ENCODE assay signal across 9 cellular contexts in genomic region chr5:142548739-142549275, GRCh38.
DNase-seq lines count a peak whose midpoint lies in the region; ATAC-seq and TF ChIP-seq lines count a peak whose summit lies in the region.
"Had no signal": no experiment of that assay in that cellular context is flagged by ENCODE, and none has a peak within 500 bp of the region (broad histone marks: within the 10 kb centered on the region; RNA-seq: fewer than 3 reads in every experiment).

No MANE protein-coding gene starts in this region.

- H2BK12ac ChIP-seq in H9 (ENCODE audit: insufficient read length, low read depth, low read length) = no peak overlapping the region

- no peaks in the 10 kb centered on the region for H3K9me3 ChIP-seq in H9 (ENCODE audit: control insufficient read depth, low read depth, low read length)

- H2BK120ac ChIP-seq in H9 (ENCODE audit: low read depth, low read length, poor library complexity, severe bottlenecking) = no peak overlapping the region

- no peak overlapping the region for H4K5ac ChIP-seq in H9 (ENCODE audit: insufficient read length, low read depth, low read length)

- no peak overlapping the region for H3K14ac ChIP-seq in H9 (ENCODE audit: insufficient read depth, low read length)

- H2BK20ac ChIP-seq in H9 (ENCODE audit: low read depth, low read length, poor library complexity, severe bottlenecking) = peak overlapping the region; percentile 27

- no peak overlapping the region for H3K9ac ChIP-seq in H9 (ENCODE audit: extremely low read depth, insufficient read length, low read length)

- no peak for ATAC-seq in HG03108 (IDR thresholded peaks at IDR 0.05; ENCODE audit: unreplicated experiment)

- no peak overlapping the region for H4K91ac ChIP-seq in H9 (ENCODE audit: insufficient read length, low read depth, low read length)

- TF ChIP-seq CTCF in H9 (conservative IDR thresholded peaks at IDR 0.05) (peak; percentile 98), type B pancreatic cell (conservative IDR thresholded peaks at IDR 0.05) (peak; percentile 96)

- no peaks in the 10 kb centered on the region for H3K27me3 ChIP-seq in H9 (ENCODE audit: insufficient read depth, low read length)

- no peak overlapping the region for H3K23ac ChIP-seq in H9 (ENCODE audit: insufficient read length, low read depth, low read length)

- H3K56ac ChIP-seq in H9 (ENCODE audit: insufficient read length, low read depth, low read length) = no peak overlapping the region

- no peaks in the 10 kb centered on the region for H3K36me3 Mint-ChIP-seq in H9 (ENCODE audit: insufficient read depth in 1 of 3, low read depth in 3 of 3)
- no peaks in the 10 kb centered on the region for H3K36me3 Mint-ChIP-seq in activated CD4-positive, alpha-beta T cell treated with anti-CD3 and anti-CD28 coated beads, Interleukin-2, amount 10 ng/mL, durations not matched to agents 24 days and 14 days (ENCODE audit: low read depth)
- no peaks in the 10 kb centered on the region for H3K36me3 Mint-ChIP-seq in type B pancreatic cell
- H3K36me3 Mint-ChIP-seq: T-cell had no signal

- H3K79me2 ChIP-seq in H9 (ENCODE audit: insufficient read depth, low read length) = no peaks in the 10 kb centered on the region

- H3K9me3 Mint-ChIP-seq in H9 = no peaks in the 10 kb centered on the region; a peak in 1 of 5 replicates
- H3K9me3 Mint-ChIP-seq in activated CD4-positive, alpha-beta T cell treated with anti-CD3 and anti-CD28 coated beads, Interleukin-2, amount 10 ng/mL, durations not matched to agents 24 days and 14 days = no peaks in the 10 kb centered on the region
- no peaks in the 10 kb centered on the region for H3K9me3 Mint-ChIP-seq in type B pancreatic cell
- H3K9me3 Mint-ChIP-seq: T-cell had no signal

- peaks cover 6% of the 10 kb centered on the region; the same call in 1 of the 2 replicates for H3K4me1 ChIP-seq in H9 (ENCODE audit: insufficient read depth, low read length)

- H4K20me1 ChIP-seq in H9 (ENCODE audit: control insufficient read depth, insufficient read depth, insufficient read length) = no peaks in the 10 kb centered on the region

- H3K27ac ChIP-seq in H9 (ENCODE audit: insufficient read length, low read depth, low read length) = no peak overlapping the region
- H3K27ac ChIP-seq in epithelial cell of prostate = no peak overlapping the region

- H3K4me3 Mint-ChIP-seq in H9 = no peak overlapping the region
- H3K4me3 Mint-ChIP-seq in activated CD4-positive, alpha-beta T cell treated with anti-CD3 and anti-CD28 coated beads, Interleukin-2, amount 10 ng/mL, durations not matched to agents 24 days and 14 days = no peak overlapping the region
- no peak overlapping the region for H3K4me3 Mint-ChIP-seq in type B pancreatic cell
- H3K4me3 Mint-ChIP-seq: T-cell had no signal

- H3K27ac Mint-ChIP-seq in H9 (0 out of 7 replicates have a peak overlapping the region, but pooled peaks of 1 of the 3 experiments have one; percentile 33), type B pancreatic cell (no peak overlapping the region)
- H3K27ac Mint-ChIP-seq in activated CD4-positive, alpha-beta T cell treated with anti-CD3 and anti-CD28 coated beads, Interleukin-2, amount 10 ng/mL, durations not matched to agents 24 days and 14 days = no peak overlapping the region
- H3K27ac Mint-ChIP-seq: T-cell had no signal

- H3K4ac ChIP-seq in H9 (ENCODE audit: low read depth, low read length) = no peak overlapping the region

- H3K18ac ChIP-seq in H9 (ENCODE audit: insufficient read length, low read depth, low read length) = no peak overlapping the region

- intact Hi-C loops in activated CD4-positive, alpha-beta T cell treated with anti-CD3 and anti-CD28 coated beads, Interleukin-2, amount 10 ng/mL, durations not matched to agents 24 days and 14 days (cut with micrococcal nuclease) = loop anchor here (1.0 to 2.0 kb wide), 2 partner anchors 224 to 397 kb away; partner anchors contain the start of gene SPRY4

- no peak overlapping the region for H3T11ph ChIP-seq in H9 (ENCODE audit: low read length)

- H3K79me1 ChIP-seq in H9 (ENCODE audit: insufficient read depth, low read depth, low read length, poor library complexity, severe bottlenecking) = no peaks in the 10 kb centered on the region

- peaks cover 5% of the 10 kb centered on the region for H3K23me2 ChIP-seq in H9 (ENCODE audit: insufficient read length, low read depth, low read length, poor library complexity, severe bottlenecking)

- H3K4me2 ChIP-seq in H9 (ENCODE audit: insufficient read depth, insufficient read length, low read length) = no peak overlapping the region

- H2AFZ ChIP-seq in H9 (ENCODE audit: low read length) = no peak overlapping the region

- H3K27me3 Mint-ChIP-seq in H9 (ENCODE audit: low read depth) (peaks cover 1% of the 10 kb centered on the region; the same call in 1 of the 2 replicates), type B pancreatic cell (peaks cover 6% of the 10 kb centered on the region)
- peaks cover 31% of the 10 kb centered on the region for H3K27me3 Mint-ChIP-seq in activated CD4-positive, alpha-beta T cell treated with anti-CD3 and anti-CD28 coated beads, Interleukin-2, amount 10 ng/mL, durations not matched to agents 24 days and 14 days

- H2BK5ac ChIP-seq in H9 (ENCODE audit: insufficient read length, low read length) = no peak overlapping the region

- peak; percentile 2 for DNase-seq in CMK (ENCODE audit: low read depth)
- DNase-seq in H9 = peak; percentile 93
- DNase-seq in NCI-H345 (lab: John Stamatoyannopoulos, UW) = peak; percentile 88
- peak; percentile 68 for DNase-seq in activated CD4-positive, alpha-beta T cell treated with anti-CD3 and anti-CD28 coated beads, Interleukin-2, amount 10 ng/mL, durations not matched to agents 24 days and 14 days
- DNase-seq in epithelial cell of prostate (ENCODE audit: low read depth, low spot score) = peak; percentile 72
- DNase-seq in midbrain (lab: John Stamatoyannopoulos, UW) = peak; percentile 82
- DNase-seq in type B pancreatic cell (ENCODE audit: extremely low spot score, unreplicated experiment) = peak; percentile 74

- peaks cover 24 to 44% of the 10 kb centered on the region in 2 experiments for H3K4me1 Mint-ChIP-seq in H9
- peaks cover 3% of the 10 kb centered on the region for H3K4me1 Mint-ChIP-seq in activated CD4-positive, alpha-beta T cell treated with anti-CD3 and anti-CD28 coated beads, Interleukin-2, amount 10 ng/mL, durations not matched to agents 24 days and 14 days
- peaks cover 35% of the 10 kb centered on the region for H3K4me1 Mint-ChIP-seq in type B pancreatic cell (ENCODE audit: unreplicated experiment)

- no peak overlapping the region for H2BK15ac ChIP-seq in H9 (ENCODE audit: low read depth, low read length)

- no peak overlapping the region for H4K8ac ChIP-seq in H9 (replicated peaks; ENCODE audit: insufficient read length, low read depth, low read length)

- no peak overlapping the region for H2AK5ac ChIP-seq in H9 (ENCODE audit: insufficient read length, low read length)

- WGBS in H9 (ENCODE audit: extremely low coverage, insufficient read length, low lambda C conversion rate) = no CpG with 5 or more reads among the region's 5 CpGs

Comparison
In these comparisons a context has a peak if more than half of its experiments do, and no peak if none do; other contexts are left out.
1. DNase-seq: peak in every context shown above with its lines; median percentile 93 in H9; 88 in NCI-H345; 82 in midbrain; 74 in type B pancreatic cell; 72 in epithelial cell of prostate; 68 in activated CD4-positive, alpha-beta T cell treated with anti-CD3 and anti-CD28 coated beads, Interleukin-2, amount 10 ng/mL, durations not matched to agents 24 days and 14 days; 2 in CMK.